Comparison of ENCODE assay signal across 8 cellular contexts in the genomic region with DNA sequence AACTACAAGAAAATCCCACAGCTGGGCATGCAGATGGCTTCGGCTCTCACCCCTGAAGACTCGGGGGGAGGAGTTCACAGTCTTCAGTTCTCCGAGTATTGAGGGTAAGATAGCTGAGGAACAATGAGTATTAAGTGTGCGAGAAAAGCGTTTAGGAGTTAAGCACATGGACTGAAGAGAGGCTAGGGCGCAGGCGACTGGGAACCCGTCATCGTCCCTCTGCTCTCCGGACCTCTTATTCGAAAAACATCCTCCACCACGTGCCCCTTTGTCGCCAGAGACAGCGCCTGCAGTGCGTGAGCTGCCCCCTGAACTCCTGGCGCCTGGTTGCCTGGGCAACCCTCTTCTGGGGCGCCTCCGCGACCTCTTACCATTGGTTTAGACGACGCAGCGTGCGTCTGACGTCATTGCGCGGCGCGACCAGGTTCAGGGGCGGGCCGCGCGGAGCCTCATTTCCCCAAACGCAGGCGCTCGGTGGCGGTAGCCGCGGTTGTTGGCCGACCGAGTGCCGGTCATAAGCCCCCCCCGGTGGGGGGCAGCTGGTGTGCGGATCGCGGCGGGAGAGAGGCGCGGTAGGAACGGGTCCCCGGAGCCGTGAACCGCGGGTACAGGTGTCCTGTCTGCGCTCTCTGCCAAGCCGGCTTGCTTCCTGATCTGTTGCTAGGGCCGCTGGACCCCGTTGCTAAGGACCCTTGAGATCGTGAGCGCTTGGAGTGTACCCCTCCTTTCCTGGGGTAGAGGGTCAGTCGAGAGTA. TPM values are rescaled to one million over a fixed set of nuclear protein-coding genes. Genes with fewer than 3 reads are reported as not detected.
DNase-seq lines count a peak whose midpoint lies in the region; ATAC-seq and TF ChIP-seq lines count a peak whose summit lies in the region.

TSS of gene PACRGL (plus strand) at position 452 of the 755 bp plus-strand sequence. CDS start 4,024 bp downstream, outside the sequence.

- TF ChIP-seq CTCF in PC-9 (conservative IDR thresholded peaks at IDR 0.05) (no peak), epithelial cell of proximal tubule (conservative IDR thresholded peaks at IDR 0.05; ENCODE audit: low read depth, low read length) (no peak)

- CTCF ChIA-PET in PC-9 (lab: Charles Lee): no interaction called here

- no peak within 1 kb of the TSS for H3K27ac ChIP-seq in PC-9

- intact Hi-C loops in PC-9 (cut with micrococcal nuclease; ENCODE audit: unreplicated experiment): no loop called here

- H3K4me1 ChIP-seq in PC-9 (replicated peaks; ENCODE audit: insufficient read depth): peaks cover 15% of the 10 kb centered on the region

- POLR2A ChIA-PET in PC-9 (lab: Charles Lee; ENCODE audit: unreplicated experiment): interaction anchor here (0.7 kb wide), 1 partner anchor 173 kb away, joined by 3 read pairs; no protein-coding TSS in a partner anchor

- peak; percentile 100 for ATAC-seq in GM21619 (IDR thresholded peaks at IDR 0.05; ENCODE audit: unreplicated experiment)

- peaks cover 32% of the 10 kb centered on the region for H3K79me2 ChIP-seq in PC-9 (ENCODE audit: low read depth)

- H3K36me3 ChIP-seq in PC-9 (ENCODE audit: low read depth): no peaks in the 10 kb centered on the region

- BruUV-seq in PC-9 (replicated peaks; lab: Mats Ljungman, UMichigan): TSS peak; percentile 87

- peak within 1 kb of the TSS; percentile 70 for H3K4me3 ChIP-seq in Jurkat, Clone E6-1 (ENCODE audit: low read length)
- peak within 1 kb of the TSS; percentile 73 for H3K4me3 ChIP-seq in PC-9
- peak within 1 kb of the TSS; percentile 87 for H3K4me3 ChIP-seq in epithelial cell of proximal tubule (ENCODE audit: low read depth, low read length)

- no peaks in the 10 kb centered on the region for H3K9me3 ChIP-seq in PC-9 (ENCODE audit: insufficient read depth, low read depth)

- peak within 1 kb of the TSS; percentile 97 for H2AFZ ChIP-seq in PC-9

- H3F3A ChIP-seq in PC-9 (ENCODE audit: insufficient read depth, low read depth): no peaks in the 10 kb centered on the region

- no peaks in the 10 kb centered on the region for H3K9me2 ChIP-seq in PC-9 (ENCODE audit: insufficient read depth)

- peak within 1 kb of the TSS; percentile 96 for H3K4me2 ChIP-seq in PC-9

- H4K20me1 ChIP-seq in PC-9 (ENCODE audit: insufficient read depth): no peaks in the 10 kb centered on the region

- DNase-seq in DMS153 (lab: John Stamatoyannopoulos, UW): peak; percentile 71
- DNase-seq in Jurkat, Clone E6-1 (ENCODE audit: low read depth, low spot score): peak; percentile 91
- peak; percentile 86 to 88 for DNase-seq in PC-9
- DNase-seq in activated T-cell treated with anti-CD3 and anti-CD28 coated beads, Interleukin-2, amount 50 U/mL, for 1 hour: peak; percentile 90
- peak; percentile 49 for DNase-seq in epithelial cell of proximal tubule (ENCODE audit: low read depth)
- DNase-seq in mucosa of gallbladder (ENCODE audit: low spot score): peak; percentile 94
- DNase-seq in stimulated activated CD8-positive, alpha-beta memory T cell treated with anti-CD3 and anti-CD28 coated beads, Interleukin-4, amount 100 ng/mL, for 4 hours (ENCODE audit: low read depth in 2 of 2, low spot score in 1 of 2): peak; percentile 81 to 87

- no peaks in the 10 kb centered on the region for H3K27me3 ChIP-seq in PC-9 (ENCODE audit: insufficient read depth, low read depth)

RNA-seq across cellular contexts. Expression of gene PACRGL, which starts in this region (rescaled TPM):
- 19.4 TPM for polyA plus RNA-seq in Jurkat, Clone E6-1 (2012; ENCODE audit: insufficient read depth, insufficient read length)
- 19.6 and 23.0 TPM in 2 replicates for total RNA-seq in PC-9 (2021)
- total RNA-seq in epithelial cell of proximal tubule: 21.0 and 21.6 TPM in 2 replicates
- total RNA-seq in mucosa of gallbladder: 12.9 TPM
